11 cellular contexts compared by ENCODE assay signal in genomic region chr2:12948963-12949353, GRCh38.
DNase-seq lines count a peak whose midpoint lies in the region; ATAC-seq and TF ChIP-seq lines count a peak whose summit lies in the region.
"Had no signal": no experiment of that assay in that cellular context is flagged by ENCODE, and none has a peak within 500 bp of the region (broad histone marks: within the 10 kb centered on the region; RNA-seq: fewer than 3 reads in every experiment).

No MANE protein-coding gene starts in this region.

- no peak overlapping the region for H2BK5ac ChIP-seq in IMR-90 (ENCODE audit: low read depth, low read length, poor library complexity, severe bottlenecking)

- H3K36me3 ChIP-seq in IMR-90 (ENCODE audit: control insufficient read depth, insufficient read depth, low read length), result no peaks in the 10 kb centered on the region

- dilution Hi-C loops in IMR-90 (cut with HindIII; ENCODE audit: low sequenced_read_pairs, unreplicated experiment), result no loop called here

- no peaks in the 10 kb centered on the region for H3K36me3 Mint-ChIP-seq in activated naive CD4-positive, alpha-beta T cell treated with anti-CD3 and anti-CD28 coated beads for 36 hours (ENCODE audit: low read depth)

- intact Hi-C loops in activated naive CD4-positive, alpha-beta T cell treated with anti-CD3 and anti-CD28 coated beads for 36 hours (cut with micrococcal nuclease), result loop anchor here (1.0 to 2.0 kb wide), 2 partner anchors 16 to 1119 kb away; no protein-coding TSS in a partner anchor
- intact Hi-C loops in IMR-90 (cut with micrococcal nuclease), result no loop called here

- H2BK120ac ChIP-seq in IMR-90 (ENCODE audit: low read depth, low read length), result peak overlapping the region; percentile 28; the same call in 1 of the 2 replicates

- H4K8ac ChIP-seq in IMR-90 (ENCODE audit: low read depth in 2 of 2, low read length in 2 of 2), result no peak overlapping the region

- H3K4me3 ChIP-seq in IMR-90 (ENCODE audit: insufficient read depth, low read depth, low read length), result no peak overlapping the region

- H2BK15ac ChIP-seq in IMR-90 (ENCODE audit: low read depth, low read length), result peak overlapping the region; percentile 4; the same call in 1 of the 3 replicates

- no peak overlapping the region for H2AFZ ChIP-seq in IMR-90 (replicated peaks; ENCODE audit: low read length, poor library complexity)

- no peak overlapping the region for H3K18ac ChIP-seq in IMR-90 (ENCODE audit: low read depth, low read length)

- H3K79me1 ChIP-seq in IMR-90 (ENCODE audit: low read depth in 1 of 2, low read length in 2 of 2), result no peaks in the 10 kb centered on the region

- in situ Hi-C loops in IMR-90 (cut with MboI; ENCODE audit: low sequenced_read_pairs), result no loop called here

- TF ChIP-seq POLR2A in IMR-90 (IDR thresholded peaks at IDR 0.05; ENCODE audit: low read depth, low read length), result no peak

- H3K4ac ChIP-seq in IMR-90 (ENCODE audit: low read depth, low read length), result no peak overlapping the region

- H3K27ac Mint-ChIP-seq in activated naive CD4-positive, alpha-beta T cell treated with anti-CD3 and anti-CD28 coated beads for 36 hours, result no peak overlapping the region

- no peak overlapping the region for H3K4me2 ChIP-seq in IMR-90 (ENCODE audit: low read depth, low read length)

- H3K9me3 ChIP-seq in IMR-90 (ENCODE audit: control insufficient read depth, insufficient read depth, low read length), result no peaks in the 10 kb centered on the region

- no peak overlapping the region for H4K91ac ChIP-seq in IMR-90 (ENCODE audit: insufficient read depth, low read depth, low read length)

- H2AK5ac ChIP-seq in IMR-90 (ENCODE audit: low read depth, low read length), result no peak overlapping the region

- no peak overlapping the region for H2AK9ac ChIP-seq in IMR-90 (replicated peaks; ENCODE audit: low read depth, low read length, poor library complexity)

- H3K4me1 ChIP-seq in IMR-90 (ENCODE audit: control insufficient read depth, insufficient read depth, low read length), result no peaks in the 10 kb centered on the region; the same call in 1 of the 2 replicates

- POLR2A ChIA-PET in IMR-90 (lab: Charles Lee; ENCODE audit: unreplicated experiment), result no interaction called here

- CTCF ChIA-PET in activated naive CD4-positive, alpha-beta T cell treated with anti-CD3 and anti-CD28 coated beads for 36 hours (lab: Charles Lee), result interaction anchor here (1.1 to 2.9 kb wide), 2 partner anchors 18 to 58 kb away, joined by 3 to 13 read pairs; no protein-coding TSS in a partner anchor
- CTCF ChIA-PET in IMR-90 (lab: Yijun Ruan, JAX), result interaction anchor here (1.0 to 2.6 kb wide), 2 partner anchors 12 to 17 kb away, joined by 4 to 8 read pairs; no protein-coding TSS in a partner anchor

- H3K4me1 Mint-ChIP-seq in activated naive CD4-positive, alpha-beta T cell treated with anti-CD3 and anti-CD28 coated beads for 36 hours (ENCODE audit: low read depth), result peaks cover 13% of the 10 kb centered on the region

- no peak overlapping the region for H4K5ac ChIP-seq in IMR-90 (ENCODE audit: low read depth, low read length)

- peaks cover 18% of the 10 kb centered on the region for H3K27me3 Mint-ChIP-seq in activated naive CD4-positive, alpha-beta T cell treated with anti-CD3 and anti-CD28 coated beads for 36 hours (ENCODE audit: low read depth)

- H3K9ac ChIP-seq in IMR-90 (ENCODE audit: low read depth, low read length), result no peak overlapping the region

- no peaks in the 10 kb centered on the region for H4K20me1 ChIP-seq in IMR-90 (ENCODE audit: insufficient read depth, low read length)

- no peak overlapping the region for H3K23ac ChIP-seq in IMR-90 (ENCODE audit: low read depth, low read length)

- no peak for TF ChIP-seq RAD21 in IMR-90 (IDR thresholded peaks at IDR 0.05; ENCODE audit: low read length)

- ATAC-seq in HG02610 (IDR thresholded peaks at IDR 0.05; ENCODE audit: unreplicated experiment) (peak; percentile 99), IMR-90 (ENCODE audit: low read depth) (no peak)
- ATAC-seq in stimulated activated naive CD8-positive, alpha-beta T cell treated with anti-CD3 and anti-CD28 coated beads, Interleukin-15, Interleukin-2, amounts not matched to agents 100 U/mL and 50 U/mL, for 24 hours, result peak; percentile 91
- ATAC-seq: HCT116 had no signal

- peak; percentile 29 for DNase-seq in activated naive CD4-positive, alpha-beta T cell treated with anti-CD3 and anti-CD28 coated beads for 36 hours
- DNase-seq in activated naive CD4-positive, alpha-beta T cell (lab: John Stamatoyannopoulos, UW), result no peak
- no peak for DNase-seq in IMR-90
- peak; percentile 16 for DNase-seq in stimulated activated naive CD8-positive, alpha-beta T cell treated with anti-CD3 and anti-CD28 coated beads, Interleukin-15, Interleukin-2, amounts not matched to agents 100 U/mL and 50 U/mL, for 24 hours
- DNase-seq in SW 1271 (lab: John Stamatoyannopoulos, UW), result no peak
- DNase-seq in NCI-H226, result no peak
- no peak for DNase-seq in glomerular visceral epithelial cell (ENCODE audit: extremely low spot score)
- DNase-seq: activated naive CD4-positive, alpha-beta T cell treated with anti-CD3 and anti-CD28 coated beads, Interleukin-2, amount 50 U/mL, for 16 hours; effector memory CD4-positive, alpha-beta T cell had no signal

- H3K56ac ChIP-seq in IMR-90 (ENCODE audit: extremely low read depth, insufficient read depth, low read length), result no peak overlapping the region

- no TSS peak for BruUV-seq in IMR-90 (replicated peaks; lab: Mats Ljungman, UMichigan)

- no peak overlapping the region for H3K27ac ChIP-seq in IMR-90 (ENCODE audit: insufficient read depth, low read length)

- H3K4me3 Mint-ChIP-seq in activated naive CD4-positive, alpha-beta T cell treated with anti-CD3 and anti-CD28 coated beads for 36 hours, result no peak overlapping the region

- TF ChIP-seq CTCF in IMR-90 (conservative IDR thresholded peaks at IDR 0.05; ENCODE audit: low read depth, low read length), result no peak

- H2BK20ac ChIP-seq in IMR-90 (ENCODE audit: low read depth, low read length), result peak overlapping the region; percentile 37

- no peaks in the 10 kb centered on the region for H3K27me3 ChIP-seq in IMR-90 (ENCODE audit: control insufficient read depth, insufficient read depth, low read length)

- H3K14ac ChIP-seq in IMR-90 (replicated peaks; ENCODE audit: low read depth, low read length), result 0 out of 2 replicates have a peak overlapping the region, but pooled peaks have one; percentile 36

- H3K9me3 Mint-ChIP-seq in activated naive CD4-positive, alpha-beta T cell treated with anti-CD3 and anti-CD28 coated beads for 36 hours, result no peaks in the 10 kb centered on the region

- peaks cover 10% of the 10 kb centered on the region; the same call in 1 of the 2 replicates for H3K9me1 ChIP-seq in IMR-90 (ENCODE audit: insufficient read depth, low read length)

- WGBS in IMR-90 (ENCODE audit: extremely low coverage in 2 of 2, insufficient read length in 1 of 2), 2 experiments, result 40% methylated on average over 1 of the region's 2 CpGs; no CpG with 5 or more reads in 1 of the 2 experiments

TF ChIP-seq in IMR-90, 13 proteins besides CTCF, POLR2A, EP300 and RAD21:
- TF ChIP-seq SMC3 (IDR thresholded peaks at IDR 0.05; ENCODE audit: low read depth, low read length) (no peak), USF2 (IDR thresholded peaks at IDR 0.05; ENCODE audit: low read depth, low read length) (no peak), NFE2L2 (IDR thresholded peaks at IDR 0.05; ENCODE audit: low read depth, low read length) (no peak), RFX5 (IDR thresholded peaks at IDR 0.05; ENCODE audit: low read depth, low read length) (no peak), ELK1 (IDR thresholded peaks at IDR 0.05; ENCODE audit: borderline replicate concordance, low read depth, low read length) (no peak), CEBPB (IDR thresholded peaks at IDR 0.05; ENCODE audit: low read depth, low read length) (no peak), BHLHE40 (IDR thresholded peaks at IDR 0.05; ENCODE audit: low read depth, low read length) (no peak), MXI1 (IDR thresholded peaks at IDR 0.05; ENCODE audit: borderline replicate concordance, low read depth, low read length) (no peak), RCOR1 (IDR thresholded peaks at IDR 0.05; ENCODE audit: insufficient replicate concordance, low read length) (no peak), CHD1 (IDR thresholded peaks at IDR 0.05; ENCODE audit: low read depth, low read length) (no peak), FOS (IDR thresholded peaks at IDR 0.05; ENCODE audit: low read depth, low read length) (no peak), MAZ (IDR thresholded peaks at IDR 0.05; ENCODE audit: borderline replicate concordance, low read depth, low read length) (no peak), MAFK (IDR thresholded peaks at IDR 0.05; ENCODE audit: low read depth, low read length) (no peak)

Comparison
In these comparisons a context has a peak if more than half of its experiments do, and no peak if none do; other contexts are left out.
1. DNase-seq: peak in activated naive CD4-positive, alpha-beta T cell treated with anti-CD3 and anti-CD28 coated beads for 36 hours (single experiment) and stimulated activated naive CD8-positive, alpha-beta T cell treated with anti-CD3 and anti-CD28 coated beads, Interleukin-15, Interleukin-2, amounts not matched to agents 100 U/mL and 50 U/mL, for 24 hours (single experiment); none in activated naive CD4-positive, alpha-beta T cell (0 of 4), IMR-90 (single experiment), SW 1271 (0 of 2), NCI-H226 (single experiment) and glomerular visceral epithelial cell (single experiment).